ENCODE assay signal across 7 cellular contexts in the genomic region with DNA sequence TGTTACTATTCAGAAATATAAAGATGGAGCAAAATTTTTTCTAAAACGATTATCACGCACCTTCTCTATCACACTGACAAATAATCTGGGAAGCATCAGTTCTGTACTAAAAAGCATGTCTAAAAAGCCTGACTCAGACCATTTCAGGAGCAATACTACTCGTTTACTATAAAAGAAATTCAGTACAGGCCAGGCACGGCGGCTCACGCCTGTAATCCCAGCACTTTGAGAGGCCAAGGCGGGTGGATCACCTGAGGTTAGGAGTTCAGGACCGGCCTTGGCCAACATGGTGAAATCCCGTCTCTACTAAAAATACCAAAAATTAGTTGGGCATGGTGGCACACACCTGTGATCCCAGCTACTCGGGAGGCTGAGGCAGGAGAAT. TPM values are rescaled to one million over a fixed set of nuclear protein-coding genes. Genes with fewer than 3 reads are reported as not detected.
DNase-seq lines count a peak whose midpoint lies in the region; ATAC-seq and TF ChIP-seq lines count a peak whose summit lies in the region.
"Not testable (repeated sequence)": the region's sequence is repeated elsewhere in the genome, so short reads cannot be mapped to it uniquely, and the experiment has no call there.

No MANE protein-coding gene starts in this region.

- DNase-seq in CD4-positive, CD25-positive, alpha-beta regulatory T cell; WTC11 (ENCODE audit: low spot score); activated naive CD4-positive, alpha-beta T cell treated with anti-CD3 and anti-CD28 coated beads for 36 hours; esophagus muscularis mucosa (ENCODE audit: extremely low spot score); naive thymus-derived CD4-positive, alpha-beta T cell: not testable (repeated sequence)

- H4K20me1 ChIP-seq in KMS-11 (ENCODE audit: insufficient read depth): peaks cover 66% of the 10 kb centered on the region

- not testable (repeated sequence) for H3K9me3 Mint-ChIP-seq in CD4-positive, CD25-positive, alpha-beta regulatory T cell; WTC11; activated naive CD4-positive, alpha-beta T cell treated with anti-CD3 and anti-CD28 coated beads for 36 hours; naive thymus-derived CD4-positive, alpha-beta T cell

- not testable (repeated sequence) for H3K36me3 Mint-ChIP-seq in CD4-positive, CD25-positive, alpha-beta regulatory T cell; WTC11; naive thymus-derived CD4-positive, alpha-beta T cell
- H3K36me3 Mint-ChIP-seq in activated naive CD4-positive, alpha-beta T cell treated with anti-CD3 and anti-CD28 coated beads for 36 hours (ENCODE audit: low read depth): peaks cover 13% of the 10 kb centered on the region

- H3K4me2 ChIP-seq in KMS-11: peak overlapping the region; percentile 88

- CTCF ChIA-PET in WTC11 (lab: Charles Lee): interaction anchor here (1.6 kb wide), 1 partner anchor 13 kb away, joined by 15 read pairs; no protein-coding TSS in a partner anchor
- CTCF ChIA-PET in activated naive CD4-positive, alpha-beta T cell treated with anti-CD3 and anti-CD28 coated beads for 36 hours (lab: Charles Lee): interaction anchor here (1.8 to 3.6 kb wide), 2 partner anchors 13 kb away, joined by 6 to 25 read pairs; no protein-coding TSS in a partner anchor
- CTCF ChIA-PET in naive thymus-derived CD4-positive, alpha-beta T cell (lab: Charles Lee): interaction anchor here (0.7 to 2.7 kb wide), 2 partner anchors 13 to 55 kb away, joined by 3 to 10 read pairs; no protein-coding TSS in a partner anchor

- TF ChIP-seq EP300 in esophagus muscularis mucosa (IDR thresholded peaks at IDR 0.05): not testable (repeated sequence)

- not testable (repeated sequence) for H3K4me3 ChIP-seq in CD4-positive, CD25-positive, alpha-beta regulatory T cell (ENCODE audit: low read depth, low read length); KMS-11 (IDR thresholded peaks at IDR 0.05; ENCODE audit: insufficient read depth, low read depth, low read length); esophagus muscularis mucosa; naive thymus-derived CD4-positive, alpha-beta T cell (ENCODE audit: low read length); rectal smooth muscle tissue (ENCODE audit: low read length)

- H3K4me1 Mint-ChIP-seq in CD4-positive, CD25-positive, alpha-beta regulatory T cell: peaks cover 33 to 95% (median 69%) of the 10 kb centered on the region in 4 donors
- peaks cover 82% of the 10 kb centered on the region for H3K4me1 Mint-ChIP-seq in WTC11
- peaks cover 92% of the 10 kb centered on the region for H3K4me1 Mint-ChIP-seq in activated naive CD4-positive, alpha-beta T cell treated with anti-CD3 and anti-CD28 coated beads for 36 hours (ENCODE audit: low read depth)
- H3K4me1 Mint-ChIP-seq in naive thymus-derived CD4-positive, alpha-beta T cell: peaks cover 70 to 94% (median 75%) of the 10 kb centered on the region in 7 donors

- not testable (repeated sequence) for TF ChIP-seq CTCF in KMS-11 (conservative IDR thresholded peaks at IDR 0.05; ENCODE audit: low read depth, low read length); WTC11 (IDR thresholded peaks at IDR 0.05); esophagus muscularis mucosa (IDR thresholded peaks at IDR 0.05)

- H3K4me1 ChIP-seq in CD4-positive, CD25-positive, alpha-beta regulatory T cell (ENCODE audit: control insufficient read depth, insufficient read depth, low read length, poor library complexity, severe bottlenecking): peaks cover 73% of the 10 kb centered on the region
- peaks cover 94% of the 10 kb centered on the region for H3K4me1 ChIP-seq in KMS-11 (ENCODE audit: low read depth, poor library complexity, severe bottlenecking)
- H3K4me1 ChIP-seq in esophagus muscularis mucosa: peaks cover 89 to 100% (median 100%) of the 10 kb centered on the region in 4 donors
- peaks cover 79 to 81% of the 10 kb centered on the region in 2 donors for H3K4me1 ChIP-seq in naive thymus-derived CD4-positive, alpha-beta T cell (ENCODE audit: control insufficient read depth in 2 of 2, insufficient read depth in 2 of 2, low read length in 2 of 2)
- H3K4me1 ChIP-seq in rectal smooth muscle tissue (ENCODE audit: control insufficient read depth, insufficient read depth, low read length): peaks cover 55% of the 10 kb centered on the region

- not testable (repeated sequence) for H3K9me3 ChIP-seq in CD4-positive, CD25-positive, alpha-beta regulatory T cell (ENCODE audit: control insufficient read depth in 2 of 2, low read length in 2 of 2); esophagus muscularis mucosa; naive thymus-derived CD4-positive, alpha-beta T cell (ENCODE audit: control insufficient read depth in 2 of 3, low read length in 3 of 3)

- not testable (repeated sequence) for H3K27me3 ChIP-seq in CD4-positive, CD25-positive, alpha-beta regulatory T cell (ENCODE audit: control insufficient read depth, insufficient read depth, low read length); KMS-11 (ENCODE audit: insufficient read depth, low read depth); esophagus muscularis mucosa; naive thymus-derived CD4-positive, alpha-beta T cell (ENCODE audit: control insufficient read depth in 2 of 2, insufficient read depth in 2 of 2, low read length in 2 of 2); rectal smooth muscle tissue (ENCODE audit: control insufficient read depth, insufficient read depth, low read length)

- intact Hi-C loops in activated naive CD4-positive, alpha-beta T cell treated with anti-CD3 and anti-CD28 coated beads for 36 hours (cut with micrococcal nuclease): loop anchor here (2.0 kb wide), 1 partner anchor 14 kb away; no protein-coding TSS in a partner anchor
- intact Hi-C loops in esophagus muscularis mucosa (cut with DNase I): not testable (repeated sequence)
- intact Hi-C loops in naive thymus-derived CD4-positive, alpha-beta T cell (cut with micrococcal nuclease): loop anchor here in 1 of 2 donors (1.0 kb wide), 1 partner anchor 20 kb away; no protein-coding TSS in a partner anchor

- peaks cover 100% of the 10 kb centered on the region for H3K79me2 ChIP-seq in KMS-11 (ENCODE audit: insufficient read depth, low read depth)

- not testable (repeated sequence) for ATAC-seq in CD4-positive, CD25-positive, alpha-beta regulatory T cell (ENCODE audit: low read depth in 2 of 2); WTC11; naive thymus-derived CD4-positive, alpha-beta T cell

- not testable (repeated sequence) for H3K27ac ChIP-seq in CD4-positive, CD25-positive, alpha-beta regulatory T cell (ENCODE audit: insufficient read depth, low read length, poor library complexity, severe bottlenecking); naive thymus-derived CD4-positive, alpha-beta T cell (ENCODE audit: low read depth, low read length)
- H3K27ac ChIP-seq in KMS-11: peak overlapping the region; percentile 89; the same call in 1 of the 2 replicates
- H3K27ac ChIP-seq in esophagus muscularis mucosa (replicated peaks in 1 of 4): peak overlapping the region in 3 of 4 donors; percentile 42 to 78 (median 57)
- H3K27ac ChIP-seq in rectal smooth muscle tissue (ENCODE audit: low read depth, low read length): peak overlapping the region; percentile 3

- POLR2A ChIA-PET in WTC11 (lab: Charles Lee): interaction anchor here (1.5 kb wide), 1 partner anchor 13 kb away, joined by 3 read pairs; no protein-coding TSS in a partner anchor
- POLR2A ChIA-PET in naive thymus-derived CD4-positive, alpha-beta T cell (lab: Charles Lee): interaction anchor here (0.6 kb wide), 1 partner anchor 40 kb away, joined by 3 read pairs; no protein-coding TSS in a partner anchor

- not testable (repeated sequence) for H3K36me3 ChIP-seq in CD4-positive, CD25-positive, alpha-beta regulatory T cell (ENCODE audit: control insufficient read depth, insufficient read depth, low read length); KMS-11 (ENCODE audit: insufficient read depth); esophagus muscularis mucosa; naive thymus-derived CD4-positive, alpha-beta T cell (ENCODE audit: control insufficient read depth in 2 of 3, insufficient read depth in 3 of 3, low read length in 3 of 3); rectal smooth muscle tissue (ENCODE audit: control insufficient read depth, insufficient read depth, low read length)

- TF ChIP-seq POLR2A in esophagus muscularis mucosa (IDR thresholded peaks at IDR 0.05; ENCODE audit: low read depth): not testable (repeated sequence)

- not testable (repeated sequence) for H2AFZ ChIP-seq in KMS-11 (ENCODE audit: low read depth)

- 68% methylated on average over 10 of the region's 10 CpGs for WGBS in esophagus muscularis mucosa

- H3K9ac ChIP-seq in KMS-11; rectal smooth muscle tissue (ENCODE audit: low read length): not testable (repeated sequence)

- H3K27ac Mint-ChIP-seq in CD4-positive, CD25-positive, alpha-beta regulatory T cell: peak overlapping the region in 1 of 3 donors; percentile 90
- 0 out of 2 replicates have a peak overlapping the region, but pooled peaks have one; percentile 42 for H3K27ac Mint-ChIP-seq in WTC11
- H3K27ac Mint-ChIP-seq in activated naive CD4-positive, alpha-beta T cell treated with anti-CD3 and anti-CD28 coated beads for 36 hours: peak overlapping the region; percentile 79
- H3K27ac Mint-ChIP-seq in naive thymus-derived CD4-positive, alpha-beta T cell: peak overlapping the region in 7 of 9 donors; percentile 15 to 88 (median 76)

- peak overlapping the region in 3 of 4 donors; percentile 29 to 67 (median 29) for H3K4me3 Mint-ChIP-seq in CD4-positive, CD25-positive, alpha-beta regulatory T cell
- H3K4me3 Mint-ChIP-seq in WTC11; activated naive CD4-positive, alpha-beta T cell treated with anti-CD3 and anti-CD28 coated beads for 36 hours: not testable (repeated sequence)
- peak overlapping the region in 7 of 10 donors; percentile 17 to 81 (median 56) for H3K4me3 Mint-ChIP-seq in naive thymus-derived CD4-positive, alpha-beta T cell

- not testable (repeated sequence) for H3K27me3 Mint-ChIP-seq in CD4-positive, CD25-positive, alpha-beta regulatory T cell; WTC11 (ENCODE audit: low read depth); activated naive CD4-positive, alpha-beta T cell treated with anti-CD3 and anti-CD28 coated beads for 36 hours (ENCODE audit: low read depth); naive thymus-derived CD4-positive, alpha-beta T cell

RNA-seq across cellular contexts. Expression of a gene that starts 21.6 kb away (rescaled TPM):
- 136 TPM for total RNA-seq in CD4-positive, CD25-positive, alpha-beta regulatory T cell
- polyA plus RNA-seq in CD4-positive, CD25-positive, alpha-beta regulatory T cell: 10 to 100 TPM; 68.6 to 92.5 (median 82.5) TPM
- total RNA-seq in WTC11 (2021) (1,033 to 1,180 TPM (median 1,148 TPM) in 3 replicates), esophagus muscularis mucosa (100 to 1,000 TPM; 329 to 408 (median 364) TPM)
- total RNA-seq in activated naive CD4-positive, alpha-beta T cell treated with anti-CD3 and anti-CD28 coated beads for 36 hours: 100 to 1,000 TPM; 528 to 576 TPM
- total RNA-seq in naive thymus-derived CD4-positive, alpha-beta T cell: 100 to 1,000 TPM; 119 to 317 (median 127) TPM
- polyA plus RNA-seq in naive thymus-derived CD4-positive, alpha-beta T cell: 10 to 100 TPM; 30.6 to 37.3 TPM
